1 cellular context compared by ENCODE assay signal in genomic region chr5:79774855-79775237, GRCh38.
TF ChIP-seq lines count a peak whose summit lies in the region.

No MANE protein-coding gene starts in this region.

TF ChIP-seq in K562, 482 proteins besides CTCF, POLR2A, EP300 and RAD21 (continued from another document):
- no peak for TF ChIP-seq MGA (IDR thresholded peaks at IDR 0.05)
- no peak for TF ChIP-seq CBX3 (IDR thresholded peaks at IDR 0.05; ENCODE audit: borderline replicate concordance in 1 of 2, low read length in 2 of 2)
- TF ChIP-seq ZNF12 (CRISPR knock-in tag; IDR thresholded peaks at IDR 0.05), result no peak
- TF ChIP-seq ELF1 (tag; IDR thresholded peaks at IDR 0.05), result no peak
- no peak for TF ChIP-seq ZNF134 (CRISPR knock-in tag; conservative IDR thresholded peaks at IDR 0.05)
